In the genomic region with DNA sequence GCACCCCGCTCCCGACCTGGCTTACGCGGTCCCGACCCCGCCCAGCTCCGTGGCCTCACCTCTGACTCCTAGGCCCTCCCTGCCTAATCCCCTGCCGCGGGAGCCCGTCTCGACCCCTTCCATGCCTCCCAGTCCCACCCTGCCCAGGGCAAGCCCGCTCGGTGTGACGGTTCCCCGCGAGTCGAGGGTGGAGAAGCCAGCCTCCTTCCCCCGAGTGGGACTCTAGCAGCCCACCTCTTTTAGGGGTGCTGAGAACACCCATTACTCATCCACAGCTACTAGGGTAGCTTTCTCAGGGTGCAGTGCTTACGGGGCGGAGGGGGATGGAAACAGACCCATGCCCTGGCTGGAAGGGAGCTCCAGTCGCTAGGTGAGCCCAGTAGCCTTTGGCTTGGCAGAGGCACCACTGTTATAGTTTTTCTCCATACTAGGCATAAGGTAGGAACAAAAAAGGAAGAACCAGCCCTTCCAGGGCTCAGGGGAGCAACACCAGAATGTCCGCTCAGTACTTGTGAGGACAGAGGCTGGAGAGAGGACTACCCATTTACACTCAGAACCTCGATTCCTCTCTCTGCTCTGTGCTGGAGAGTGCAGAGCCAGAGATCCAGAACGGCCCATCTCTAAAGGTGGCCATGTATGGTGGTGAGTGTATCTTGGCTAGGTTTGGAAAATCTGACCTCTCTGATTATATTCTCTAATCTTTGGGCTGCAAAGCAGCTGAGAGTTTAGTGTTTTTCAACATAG, we compare ENCODE assay signal across 8 cellular contexts. TPM values are rescaled to one million over a fixed set of nuclear protein-coding genes. Genes with fewer than 3 reads are reported as not detected.
A peak's percentile ranks its signal among the peaks of the same experiment; 100 is the strongest.
DNase-seq lines count a peak whose midpoint lies in the region; ATAC-seq, FAIRE-seq and TF ChIP-seq lines count a peak whose summit lies in the region.

No MANE protein-coding gene starts in this region.

- peak overlapping the region; percentile 88 for H3K9ac ChIP-seq in Loucy (ENCODE audit: low read depth, low read length, poor library complexity, severe bottlenecking)
- peak overlapping the region; percentile 70 for H3K9ac ChIP-seq in keratinocyte (ENCODE audit: control insufficient read depth, extremely low read depth, insufficient read depth, low read length)

- H3K36me3 Mint-ChIP-seq in stimulated activated effector memory CD8-positive, alpha-beta T cell treated with anti-CD3 and anti-CD28 coated beads, Interleukin-12 subunit alpha, Interleukin-12 subunit beta, amount 100 ng/mL, for 72 hours, result peaks cover 53% of the 10 kb centered on the region

- peak overlapping the region; percentile 100 for H3K27ac Mint-ChIP-seq in stimulated activated effector memory CD8-positive, alpha-beta T cell treated with anti-CD3 and anti-CD28 coated beads, Interleukin-12 subunit alpha, Interleukin-12 subunit beta, amount 100 ng/mL, for 72 hours

- H3K4me1 ChIP-seq in Loucy (ENCODE audit: insufficient read depth, low read length, poor library complexity, severe bottlenecking) (peaks cover 25% of the 10 kb centered on the region), body of pancreas (peaks cover 21% of the 10 kb centered on the region), keratinocyte (ENCODE audit: control insufficient read depth, extremely low read depth, insufficient read depth, low read length) (peaks cover 9% of the 10 kb centered on the region)

- no peak for FAIRE-seq in keratinocyte (lab: Jason Lieb, UNC)

- intact Hi-C loops in body of pancreas (cut with DNase I), result no loop called here

- H3K79me2 ChIP-seq in Loucy (ENCODE audit: insufficient read depth, low read length) (peaks cover 21% of the 10 kb centered on the region), keratinocyte (ENCODE audit: control insufficient read depth, insufficient read depth, low read length) (no peaks in the 10 kb centered on the region)

- H3K9me1 ChIP-seq in keratinocyte (ENCODE audit: control insufficient read depth, extremely low read depth, insufficient read depth, low read length), result no peaks in the 10 kb centered on the region

- H3K4me2 ChIP-seq in Loucy (ENCODE audit: low read depth, low read length, poor library complexity, severe bottlenecking) (peak overlapping the region; percentile 91), keratinocyte (ENCODE audit: control insufficient read depth, extremely low read depth, insufficient read depth, low read depth, low read length) (peak overlapping the region; percentile 84)

- TF ChIP-seq CTCF in GM12865 (IDR thresholded peaks at IDR 0.05; ENCODE audit: insufficient read depth, low read depth, low read length, missing control alignments), result no peak
- TF ChIP-seq CTCF in Loucy (conservative IDR thresholded peaks at IDR 0.05; ENCODE audit: low read length), result no peak
- no peak for TF ChIP-seq CTCF in body of pancreas (IDR thresholded peaks at IDR 0.05)
- no peak for TF ChIP-seq CTCF in keratinocyte (optimal IDR thresholded peaks at IDR 0.05 in 1 of 3, IDR thresholded peaks at IDR 0.05 in 1 of 3, conservative IDR thresholded peaks at IDR 0.05 in 1 of 3; ENCODE audit: extremely low read depth in 1 of 3, insufficient read depth in 2 of 3, low read length in 3 of 3)

- H4K20me1 ChIP-seq in Loucy (ENCODE audit: insufficient read depth, low read length, poor library complexity, severe bottlenecking) (no peaks in the 10 kb centered on the region), keratinocyte (ENCODE audit: control insufficient read depth, extremely low read depth, insufficient read depth, low read length) (no peaks in the 10 kb centered on the region)

- 4 to 18% methylated on average over 6 to 16 of the region's 24 CpGs for WGBS in body of pancreas, 2 donors

- H3K4me3 Mint-ChIP-seq in stimulated activated effector memory CD8-positive, alpha-beta T cell treated with anti-CD3 and anti-CD28 coated beads, Interleukin-12 subunit alpha, Interleukin-12 subunit beta, amount 100 ng/mL, for 72 hours, result peak overlapping the region; percentile 93

- H3K4me1 Mint-ChIP-seq in stimulated activated effector memory CD8-positive, alpha-beta T cell treated with anti-CD3 and anti-CD28 coated beads, Interleukin-12 subunit alpha, Interleukin-12 subunit beta, amount 100 ng/mL, for 72 hours, result peaks cover 34% of the 10 kb centered on the region

- H3K36me3 ChIP-seq in Loucy (ENCODE audit: insufficient read depth, low read length) (peaks cover 30% of the 10 kb centered on the region; the same call in 1 of the 2 replicates), body of pancreas (replicated peaks in 1 of 2; ENCODE audit: insufficient read depth in 1 of 2, low read depth in 2 of 2) (peaks cover 0 to 2% of the 10 kb centered on the region in 2 donors), keratinocyte (ENCODE audit: control insufficient read depth in 2 of 2, extremely low read depth in 1 of 2, insufficient read depth in 2 of 2, low read length in 2 of 2) (peaks cover 7 to 18% of the 10 kb centered on the region in 2 experiments)

- dilution Hi-C loops in keratinocyte (cut with MboI; ENCODE audit: extremely low pct_ligation_motif_present, low sequenced_read_pairs), result no loop called here

- H3F3A ChIP-seq in Loucy (ENCODE audit: low read depth), result peaks cover 3% of the 10 kb centered on the region; the same call in 1 of the 2 replicates

- peak; percentile 0 for ATAC-seq in body of pancreas
- no peak for ATAC-seq in stimulated activated effector memory CD8-positive, alpha-beta T cell treated with anti-CD3 and anti-CD28 coated beads, Interleukin-12 subunit alpha, Interleukin-12 subunit beta, amount 100 ng/mL, for 72 hours

- H3K4me3 ChIP-seq in GM12865 (ENCODE audit: low read depth, low read length), result peak overlapping the region; percentile 76
- H3K4me3 ChIP-seq in Loucy (ENCODE audit: low read length, poor library complexity, severe bottlenecking), result peak overlapping the region; percentile 94
- H3K4me3 ChIP-seq in body of pancreas, result peak overlapping the region; percentile 79 to 89
- peak overlapping the region; percentile 83 to 91 (median 88) for H3K4me3 ChIP-seq in keratinocyte (ENCODE audit: control insufficient read depth in 2 of 3, extremely low read depth in 1 of 3, insufficient read depth in 2 of 3, low read depth in 1 of 3, low read length in 3 of 3)

- H3K9me3 Mint-ChIP-seq in stimulated activated effector memory CD8-positive, alpha-beta T cell treated with anti-CD3 and anti-CD28 coated beads, Interleukin-12 subunit alpha, Interleukin-12 subunit beta, amount 100 ng/mL, for 72 hours, result no peaks in the 10 kb centered on the region

- no peaks in the 10 kb centered on the region for H3K9me3 ChIP-seq in Loucy (ENCODE audit: insufficient read depth, low read depth, low read length)
- no peaks in the 10 kb centered on the region for H3K9me3 ChIP-seq in body of pancreas
- H3K9me3 ChIP-seq in keratinocyte (ENCODE audit: control insufficient read depth, low read depth, low read length), result no peaks in the 10 kb centered on the region

- H3K27me3 ChIP-seq in Loucy (ENCODE audit: insufficient read depth, low read length, poor library complexity, severe bottlenecking) (no peaks in the 10 kb centered on the region), body of pancreas (no peaks in the 10 kb centered on the region), keratinocyte (ENCODE audit: control insufficient read depth, extremely low read depth, insufficient read depth, low read length) (no peaks in the 10 kb centered on the region)

- H3K9me2 ChIP-seq in Loucy (replicated peaks; ENCODE audit: low read depth, low read length), result no peaks in the 10 kb centered on the region

- H2AFZ ChIP-seq in Loucy (ENCODE audit: low read length) (peak overlapping the region; percentile 64), keratinocyte (ENCODE audit: control insufficient read depth, low read length) (peak overlapping the region; percentile 87)

- no peak for TF ChIP-seq POLR2A in body of pancreas (IDR thresholded peaks at IDR 0.05)

- H3K27ac ChIP-seq in body of pancreas (peak overlapping the region; percentile 64 to 90 (median 86)), keratinocyte (ENCODE audit: control insufficient read depth, insufficient read depth, low read length) (peak overlapping the region; percentile 34)

- DNase-seq in GM12865 (ENCODE audit: low read depth) (no peak), body of pancreas (peak in 3 of 4 donors; percentile 36 to 49 (median 37)), keratinocyte (ENCODE audit: low read depth, low spot score) (no peak), NCI-H187 (lab: John Stamatoyannopoulos, UW) (no peak), LoVo (ENCODE audit: low spot score) (no peak), MV-4-11 (lab: John Stamatoyannopoulos, UW) (no peak)
- no peak for DNase-seq in stimulated activated effector memory CD8-positive, alpha-beta T cell treated with anti-CD3 and anti-CD28 coated beads, Interleukin-12 subunit alpha, Interleukin-12 subunit beta, amount 100 ng/mL, for 72 hours (ENCODE audit: low spot score in 2 of 2)

RNA-seq across cellular contexts. Expression of a gene that starts 0.6 kb away (rescaled TPM):
- 10 to 100 TPM in 1 of 2 donors, 1 to 10 TPM in 1; 5.6 to 12.2 TPM for total RNA-seq in body of pancreas
- 24.5 to 27.7 TPM (median 25.5 TPM) in 3 replicates for polyA plus RNA-seq in keratinocyte
- polyA plus RNA-seq in keratinocyte (2011; ENCODE audit: low read depth), result 31.7 TPM
- polyA plus RNA-seq in keratinocyte (2011; cell fraction: cytosol; rRNA removed), result 26.4 and 32.9 TPM in 2 replicates
- polyA plus RNA-seq in keratinocyte (2011; cell fraction: nucleus; rRNA removed), result 12.3 and 12.4 TPM in 2 replicates
- polyA plus RNA-seq in keratinocyte (2012; ENCODE audit: low replicate concordance), result 12.7 and 19.7 TPM in 2 replicates
- polyA minus RNA-seq in keratinocyte, result 32.5 to 60.4 TPM (median 47.4 TPM) in 3 replicates
- polyA minus RNA-seq in keratinocyte (2011; cell fraction: cytosol; rRNA and poly(A)+ RNA removed), result 25.1 TPM
- polyA minus RNA-seq in keratinocyte (2011; cell fraction: nucleus; rRNA and poly(A)+ RNA removed), result 6.5 and 9.9 TPM in 2 replicates

RNA-seq across cellular contexts. Expression of a gene that starts 19.3 kb away (rescaled TPM):
- total RNA-seq in body of pancreas, result 100 to 1,000 TPM in 1 of 2 donors, 10 to 100 TPM in 1; 59.9 to 119 TPM
- polyA plus RNA-seq in keratinocyte, result 28.7 to 65.8 TPM (median 38.0 TPM) in 3 replicates
- 20.4 TPM for polyA plus RNA-seq in keratinocyte (2011; ENCODE audit: low read depth)
- 30.8 and 33.1 TPM in 2 replicates for polyA plus RNA-seq in keratinocyte (2011; cell fraction: cytosol; rRNA removed)
- polyA plus RNA-seq in keratinocyte (2011; cell fraction: nucleus; rRNA removed), result 90.1 and 90.9 TPM in 2 replicates
- polyA plus RNA-seq in keratinocyte (2012; ENCODE audit: low replicate concordance), result 28.4 and 51.3 TPM in 2 replicates
- 72.3 to 342 TPM (median 115 TPM) in 3 replicates for polyA minus RNA-seq in keratinocyte
- polyA minus RNA-seq in keratinocyte (2011; cell fraction: cytosol; rRNA and poly(A)+ RNA removed), result 90.9 TPM
- 70.1 and 93.2 TPM in 2 replicates for polyA minus RNA-seq in keratinocyte (2011; cell fraction: nucleus; rRNA and poly(A)+ RNA removed)

RNA-seq across cellular contexts. Expression of a gene that starts 19.4 kb away (rescaled TPM):
- total RNA-seq in body of pancreas, result 100 to 1,000 TPM; 103 to 129 TPM
- 393 to 636 TPM (median 541 TPM) in 3 replicates for polyA plus RNA-seq in keratinocyte
- polyA plus RNA-seq in keratinocyte (2011; ENCODE audit: low read depth), result 42.3 TPM
- 695 and 721 TPM in 2 replicates for polyA plus RNA-seq in keratinocyte (2011; cell fraction: cytosol; rRNA removed)
- 135 and 166 TPM in 2 replicates for polyA plus RNA-seq in keratinocyte (2011; cell fraction: nucleus; rRNA removed)
- 473 and 536 TPM in 2 replicates for polyA plus RNA-seq in keratinocyte (2012; ENCODE audit: low replicate concordance)
- 279 to 499 TPM (median 284 TPM) in 3 replicates for polyA minus RNA-seq in keratinocyte
- 1,244 TPM for polyA minus RNA-seq in keratinocyte (2011; cell fraction: cytosol; rRNA and poly(A)+ RNA removed)
- polyA minus RNA-seq in keratinocyte (2011; cell fraction: nucleus; rRNA and poly(A)+ RNA removed), result 34.9 and 44.1 TPM in 2 replicates

RNA-seq across cellular contexts. Expression of a gene that starts 26.3 kb away (rescaled TPM):
- 10 to 100 TPM; 21.8 to 24.1 TPM for total RNA-seq in body of pancreas
- polyA plus RNA-seq in keratinocyte, result 0.01 to 0.06 TPM (median 0.03 TPM) in 3 replicates
- not detected for polyA plus RNA-seq in keratinocyte (2011; ENCODE audit: low read depth)
- polyA plus RNA-seq in keratinocyte (2011; cell fraction: cytosol; rRNA removed), result 0.06 TPM in 1 of 2 replicates, not detected in the other
- polyA plus RNA-seq in keratinocyte (2011; cell fraction: nucleus; rRNA removed), result 0.04 and 0.23 TPM in 2 replicates
- polyA plus RNA-seq in keratinocyte (2012; ENCODE audit: low replicate concordance), result 0.18 TPM in 2 replicates
- 0.20 TPM in 1 of 3 replicates, not detected in the others for polyA minus RNA-seq in keratinocyte
- not detected for polyA minus RNA-seq in keratinocyte (2011; cell fraction: cytosol; rRNA and poly(A)+ RNA removed)
- not detected in 2 replicates for polyA minus RNA-seq in keratinocyte (2011; cell fraction: nucleus; rRNA and poly(A)+ RNA removed)

RNA-seq across cellular contexts. Expression of a gene that starts 34.5 kb away (rescaled TPM):
- 1 to 10 TPM; 4.2 to 7.3 TPM for total RNA-seq in body of pancreas
- polyA plus RNA-seq in keratinocyte, result 0.06 to 0.36 TPM (median 0.21 TPM) in 3 replicates
- polyA plus RNA-seq in keratinocyte (2011; ENCODE audit: low read depth), result not detected
- polyA plus RNA-seq in keratinocyte (2011; cell fraction: cytosol; rRNA removed), result 0.10 and 0.11 TPM in 2 replicates
- 0.07 and 0.24 TPM in 2 replicates for polyA plus RNA-seq in keratinocyte (2011; cell fraction: nucleus; rRNA removed)
- 0.16 and 0.46 TPM in 2 replicates for polyA plus RNA-seq in keratinocyte (2012; ENCODE audit: low replicate concordance)
- 0.45 to 0.95 TPM in 2 of 3 replicates, not detected in the other for polyA minus RNA-seq in keratinocyte
- not detected for polyA minus RNA-seq in keratinocyte (2011; cell fraction: cytosol; rRNA and poly(A)+ RNA removed)
- not detected in 2 replicates for polyA minus RNA-seq in keratinocyte (2011; cell fraction: nucleus; rRNA and poly(A)+ RNA removed)

Comparison
In these comparisons a context has a peak if more than half of its experiments do, and no peak if none do; other contexts are left out.
1. DNase-seq: peak in body of pancreas (3 of 4); none in GM12865 (single experiment), keratinocyte (single experiment), stimulated activated effector memory CD8-positive, alpha-beta T cell treated with anti-CD3 and anti-CD28 coated beads, Interleukin-12 subunit alpha, Interleukin-12 subunit beta, amount 100 ng/mL, for 72 hours (0 of 2), NCI-H187 (0 of 2), LoVo (single experiment) and MV-4-11 (single experiment).
2. Peak in every context shown above with its lines, with median percentiles within 50 percentile points of each other: H3K4me3 ChIP-seq.